ENCODE assay signal across 1 cellular context in the genomic region with DNA sequence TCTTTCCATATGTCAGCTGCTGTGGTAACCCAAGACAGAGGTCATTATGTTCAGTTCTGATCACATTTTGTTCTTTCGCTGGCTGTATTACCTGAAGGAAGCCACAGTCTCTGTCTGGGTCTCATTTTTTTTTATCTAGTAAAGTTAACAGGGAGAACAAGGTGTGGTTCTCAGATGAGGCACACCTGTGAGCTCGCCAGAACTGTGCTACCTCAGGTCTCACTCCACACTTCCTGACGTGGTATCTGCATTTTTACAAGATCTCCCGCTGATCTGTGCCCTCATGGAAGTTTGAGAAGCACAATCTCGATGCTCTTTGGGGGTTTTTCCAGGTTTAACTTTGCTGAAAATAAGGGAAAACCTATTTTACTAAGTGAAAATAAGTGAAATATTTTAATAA.
TF ChIP-seq lines count a peak whose summit lies in the region.

No MANE protein-coding gene starts in this region.

TF ChIP-seq in GM23338, 12 proteins besides CTCF, POLR2A, EP300 and RAD21 (continued from another document):
- TF ChIP-seq JUNB (IDR thresholded peaks at IDR 0.05; ENCODE audit: unreplicated experiment) (no peak), CREB1 (CRISPR knock-in tag; IDR thresholded peaks at IDR 0.05; ENCODE audit: low read depth) (no peak)
